8 cellular contexts compared by ENCODE assay signal in the genomic region with DNA sequence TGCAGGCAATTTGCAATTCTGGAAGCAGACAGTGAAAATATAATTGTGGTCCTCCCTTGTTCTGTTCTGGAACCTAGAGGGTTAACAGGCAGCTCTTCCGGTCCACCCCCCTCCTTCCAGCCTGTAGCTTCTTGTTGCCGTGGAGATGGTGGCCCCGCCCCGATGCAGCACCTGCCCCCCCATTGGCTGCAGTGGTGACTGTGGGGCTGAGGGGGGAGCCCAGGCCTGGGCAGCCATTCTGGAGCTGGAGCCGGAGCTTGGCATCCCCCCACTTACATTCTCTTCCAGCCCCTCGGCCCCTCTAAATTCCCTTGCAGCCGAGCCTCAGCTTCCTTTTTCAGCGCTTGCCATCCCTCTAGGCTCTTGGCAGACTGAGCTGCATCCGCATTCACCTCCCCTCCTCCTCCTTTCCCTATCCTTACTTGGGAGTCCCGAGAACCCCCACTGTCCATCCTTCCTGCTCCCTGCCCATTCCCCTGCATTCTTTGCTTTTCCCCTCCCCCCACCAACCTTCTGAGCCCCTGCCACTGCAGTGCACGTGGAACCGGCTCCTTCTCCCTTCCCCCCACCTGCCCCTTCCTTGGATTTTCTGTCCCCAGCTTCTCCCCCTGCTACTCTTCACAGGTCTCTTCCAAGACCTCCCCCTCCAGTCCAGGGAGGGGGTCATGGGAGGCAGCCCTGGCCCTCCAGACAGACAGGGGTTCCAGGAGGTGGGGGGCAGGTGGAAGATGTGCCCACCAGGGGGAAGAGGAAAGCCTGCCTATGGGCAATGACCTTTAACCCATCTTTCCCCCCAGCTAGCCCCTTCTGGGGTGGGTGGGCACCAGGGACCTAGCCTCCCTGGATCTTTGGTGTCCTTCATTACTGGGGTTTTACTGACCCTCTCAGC. TPM values are rescaled to one million over a fixed set of nuclear protein-coding genes. Genes with fewer than 3 reads are reported as not detected.
DNase-seq lines count a peak whose midpoint lies in the region; ATAC-seq and TF ChIP-seq lines count a peak whose summit lies in the region.

No MANE protein-coding gene starts in this region.

- H3K27ac ChIP-seq in dorsolateral prefrontal cortex, result peak overlapping the region in 45 of 59 donors; percentile 5 to 98 (median 56)

- H3K9me3 Mint-ChIP-seq in MCF 10A (ENCODE audit: unreplicated experiment), result no peaks in the 10 kb centered on the region

- H3K4me1 Mint-ChIP-seq in MCF 10A (ENCODE audit: insufficient read depth, unreplicated experiment), result peaks cover 46% of the 10 kb centered on the region

- H3K36me3 Mint-ChIP-seq in MCF 10A (ENCODE audit: insufficient read depth, unreplicated experiment), result peaks cover 6% of the 10 kb centered on the region

- intact Hi-C loops in MCF 10A (cut with micrococcal nuclease), result no loop called here
- intact Hi-C loops in dorsolateral prefrontal cortex (cut with DNase I), result no loop called here

- H3K27me3 ChIP-seq in dorsolateral prefrontal cortex, result no peaks in the 10 kb centered on the region

- no peak for TF ChIP-seq CTCF in MCF 10A (IDR thresholded peaks at IDR 0.05; ENCODE audit: unreplicated experiment)
- no peak for TF ChIP-seq CTCF in dorsolateral prefrontal cortex (IDR thresholded peaks at IDR 0.05 in 54 of 56, conservative IDR thresholded peaks at IDR 0.05 in 2 of 56; ENCODE audit: low read depth in 1 of 56, partially characterized antibody in 56 of 56)

- DNase-seq in T47D (ENCODE audit: low read depth in 1 of 2, low spot score in 1 of 2), result peak; percentile 86 to 97
- no peak for DNase-seq in MCF 10A (ENCODE audit: unreplicated experiment)
- peak; percentile 59 for DNase-seq in NCI-H2171 (lab: John Stamatoyannopoulos, UW)
- peak; percentile 85 for DNase-seq in activated CD4-positive, alpha-beta T cell treated with anti-CD3 and anti-CD28 coated beads for 48 hours
- peak; percentile 70 to 93 (median 90) for DNase-seq in dorsolateral prefrontal cortex
- peak; percentile 78 for DNase-seq in midbrain (lab: John Stamatoyannopoulos, UW)
- DNase-seq in stimulated activated CD8-positive, alpha-beta memory T cell treated with anti-CD3 and anti-CD28 coated beads, Interleukin-7, amount 100 ng/mL, for 48 hours (ENCODE audit: extremely low read depth in 1 of 2, low read depth in 1 of 2), result peak; percentile 69 to 71

- POLR2A ChIA-PET in MCF 10A (lab: Yijun Ruan, JAX), result interaction anchor here (0.6 to 3.1 kb wide), 4 partner anchors 13 to 142 kb away, joined by 3 to 16 read pairs (median 6); a partner anchor contains a TSS

- no peak overlapping the region for H3K4me3 Mint-ChIP-seq in MCF 10A (ENCODE audit: unreplicated experiment)

- no TSS peak for BruUV-seq in MCF 10A (replicated peaks; lab: Mats Ljungman, UMichigan)

- peak overlapping the region; percentile 14 to 80 (median 53) for H3K4me3 ChIP-seq in dorsolateral prefrontal cortex

- no peak for ATAC-seq in GM21526 (IDR thresholded peaks at IDR 0.05; ENCODE audit: low FRiP score, unreplicated experiment)

- H3K27ac Mint-ChIP-seq in MCF 10A (ENCODE audit: low read depth, unreplicated experiment), result no peak overlapping the region

- in situ Hi-C loops in T47D (cut with HindIII; ENCODE audit: low pct_unique_long_range_greater_than_20kb, low sequenced_read_pairs), result no loop called here

- CTCF ChIA-PET in MCF 10A (lab: Yijun Ruan, JAX), result no interaction called here

- no peaks in the 10 kb centered on the region for H3K27me3 Mint-ChIP-seq in MCF 10A (ENCODE audit: insufficient read depth, unreplicated experiment)

RNA-seq across cellular contexts. Expression of a gene that starts 11.4 kb away (rescaled TPM):
- total RNA-seq in MCF 10A (2022) (6.7 and 9.9 TPM in 2 replicates), dorsolateral prefrontal cortex (100 to 1,000 TPM in 65 of 120 experiments, 10 to 100 TPM in 55; 41.7 to 147 (median 101) TPM)

RNA-seq across cellular contexts. Expression of a gene that starts 13.3 kb away (rescaled TPM):
- 212 and 231 TPM in 2 replicates for total RNA-seq in MCF 10A (2022)
- total RNA-seq in dorsolateral prefrontal cortex, result 100 to 1,000 TPM; 118 to 222 (median 177) TPM

RNA-seq across cellular contexts. Expression of a gene that starts 20.4 kb away (rescaled TPM):
- total RNA-seq in MCF 10A (2022) (28.9 and 33.9 TPM in 2 replicates), dorsolateral prefrontal cortex (100 to 1,000 TPM in 37 of 120 experiments, 10 to 100 TPM in 83; 71.0 to 137 (median 93.5) TPM)

RNA-seq across cellular contexts. Expression of a gene that starts 23.1 kb away (rescaled TPM):
- 7.5 and 8.3 TPM in 2 replicates for total RNA-seq in MCF 10A (2022)
- 10 to 100 TPM in 12 of 120 experiments, 1 to 10 TPM in 108; 1.9 to 15.2 (median 6.9) TPM for total RNA-seq in dorsolateral prefrontal cortex

RNA-seq across cellular contexts. Expression of a gene that starts 39.6 kb away (rescaled TPM):
- total RNA-seq in MCF 10A (2022) (20.3 and 27.1 TPM in 2 replicates), dorsolateral prefrontal cortex (1 to 10 TPM in 29 of 120 experiments, under 1 TPM in 67, not detected in 24; 0.11 to 3.3 (median 0.62) TPM)
